26 cellular contexts compared by ENCODE assay signal in the genomic region with DNA sequence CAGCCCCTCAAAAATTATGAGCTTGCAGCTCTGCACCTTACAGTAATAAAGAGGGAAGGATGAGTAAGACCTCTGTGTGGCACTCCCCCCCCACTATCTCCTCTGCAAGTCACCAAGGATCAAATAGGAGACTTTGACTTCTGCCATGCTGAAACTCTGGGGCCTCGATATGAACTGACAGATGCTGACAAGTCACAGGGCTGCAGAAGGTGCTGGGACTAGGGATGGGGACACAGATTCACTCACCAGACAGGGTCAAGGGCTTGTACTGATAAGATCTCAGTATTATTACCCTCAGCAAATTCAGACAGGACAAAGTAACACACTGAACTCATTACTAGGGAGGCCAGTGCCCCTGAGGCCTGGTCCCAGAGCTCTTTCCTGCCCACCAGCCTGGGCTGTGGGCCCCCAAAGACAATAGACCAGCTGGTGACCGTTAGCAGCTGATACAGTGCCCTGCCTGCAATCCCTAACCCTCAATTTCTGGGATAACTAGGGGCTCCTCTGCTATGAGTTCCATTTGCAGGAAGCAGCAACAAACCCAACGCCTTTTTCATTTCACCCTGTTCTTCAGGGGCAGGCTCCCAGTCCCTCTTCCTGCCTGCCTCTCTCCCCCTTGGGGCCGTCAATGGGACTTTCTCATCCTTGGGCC. TPM values are rescaled to one million over a fixed set of nuclear protein-coding genes. Genes with fewer than 3 reads are reported as not detected.
DNase-seq lines count a peak whose midpoint lies in the region; ATAC-seq and TF ChIP-seq lines count a peak whose summit lies in the region.
"Had no signal": no experiment of that assay in that cellular context is flagged by ENCODE, and none has a peak within 500 bp of the region (broad histone marks: within the 10 kb centered on the region; RNA-seq: fewer than 3 reads in every experiment).

No MANE protein-coding gene starts in this region.

- DNase-seq in BE2C (peak; percentile 68), DND-41 (peak; percentile 16), RWPE2 (ENCODE audit: low spot score) (peak; percentile 12), endothelial cell (ENCODE audit: low spot score) (no peak), NCI-H1105 (lab: John Stamatoyannopoulos, UW) (no peak), T-helper 9 cell (no peak), prostate gland (ENCODE audit: low spot score) (no peak), DMS114 treated with DMSO at 0.1 percent for 48 hours (lab: John Stamatoyannopoulos, UW; ENCODE audit: unreplicated experiment) (no peak)
- DNase-seq: activated B cell treated with CpG ODN at 0.5 μM for 24 hours; activated CD8-positive, alpha-beta memory T cell treated with anti-CD3 and anti-CD28 coated beads, Interleukin-2, amount 10 ng/mL, durations not matched to agents 7 days and 5 days; amygdala; central memory CD4-positive, alpha-beta T cell; gastrocnemius medialis; naive B cell; NCI-H2171 treated with DMSO at 0.1 percent for 48 hours; NCI-H526; stimulated activated CD4-positive, alpha-beta T cell treated with anti-CD3 and anti-CD28 coated beads, Interleukin-15, amount 100 ng/mL, for 24 hours; T-helper 17 cell had no signal

- peaks cover 2% of the 10 kb centered on the region for H3K27me3 Mint-ChIP-seq in endothelial cell (ENCODE audit: unreplicated experiment)
- H3K27me3 Mint-ChIP-seq: activated CD8-positive, alpha-beta memory T cell treated with anti-CD3 and anti-CD28 coated beads, Interleukin-2, amount 10 ng/mL, durations not matched to agents 7 days and 5 days had no signal

- TF ChIP-seq CTCF in BE2C (IDR thresholded peaks at IDR 0.05; ENCODE audit: low read depth, low read length) (no peak), DND-41 (IDR thresholded peaks at IDR 0.05; ENCODE audit: borderline replicate concordance, extremely low read depth, low read length, poor library complexity, severe bottlenecking) (no peak), RWPE2 (IDR thresholded peaks at IDR 0.05; ENCODE audit: poor library complexity, severe bottlenecking) (no peak), endothelial cell (IDR thresholded peaks at IDR 0.05; ENCODE audit: unreplicated experiment) (peak; percentile 22), prostate gland (IDR thresholded peaks at IDR 0.05) (no peak)

- H3K9me3 Mint-ChIP-seq in endothelial cell (ENCODE audit: unreplicated experiment), result no peaks in the 10 kb centered on the region
- H3K9me3 Mint-ChIP-seq: activated B cell treated with CpG ODN at 0.5 μM for 24 hours; activated T-helper 2 cell treated with anti-CD3 and anti-CD28 coated beads, Interferon-gamma antibody, Interleukin-2, Interleukin-4, amounts not matched to agents 10 μg/mL and 5 μg/mL and 100 μg/mL, durations not matched to agents 14 hours and 24 hours and 36 hours; naive B cell had no signal

- peaks cover 16% of the 10 kb centered on the region for H3K4me1 Mint-ChIP-seq in endothelial cell (ENCODE audit: unreplicated experiment)
- H3K4me1 Mint-ChIP-seq: naive B cell had no signal

- intact Hi-C loops in prostate gland (cut with DNase I), result loop anchor here (5.0 kb wide), 1 partner anchor 67 kb away; no protein-coding TSS in a partner anchor

- H3K36me3 ChIP-seq in BE2C (no peaks in the 10 kb centered on the region), DND-41 (ENCODE audit: insufficient read depth, low read length) (no peaks in the 10 kb centered on the region), RWPE2 (ENCODE audit: low read depth) (no peaks in the 10 kb centered on the region), prostate gland (no peaks in the 10 kb centered on the region)
- H3K36me3 ChIP-seq: esophagus muscularis mucosa, gastrocnemius medialis, ovary had no signal

- H2AFZ ChIP-seq in DND-41 (ENCODE audit: low read depth, low read length), result no peak overlapping the region

- no peak for ATAC-seq in DND-41 (ENCODE audit: insufficient read depth, low read depth)
- ATAC-seq in RWPE2 (ENCODE audit: low read depth), result no peak
- ATAC-seq: activated CD8-positive, alpha-beta memory T cell treated with anti-CD3 and anti-CD28 coated beads, Interleukin-2, amount 10 ng/mL, durations not matched to agents 7 days and 5 days; gastrocnemius medialis; right cardiac atrium; T-helper 17 cell had no signal

- WGBS in prostate gland, result 74% methylated on average over 4 of the region's 4 CpGs

- H3K79me2 ChIP-seq in DND-41 (ENCODE audit: insufficient read depth, low read length), result no peaks in the 10 kb centered on the region; the same call in 1 of the 2 replicates

- no peak overlapping the region for H3K4me3 Mint-ChIP-seq in endothelial cell (ENCODE audit: unreplicated experiment)
- H3K4me3 Mint-ChIP-seq: activated B cell treated with CpG ODN at 0.5 μM for 24 hours; activated CD8-positive, alpha-beta memory T cell treated with anti-CD3 and anti-CD28 coated beads, Interleukin-2, amount 10 ng/mL, durations not matched to agents 7 days and 5 days; naive B cell; T-helper 17 cell had no signal

- no peaks in the 10 kb centered on the region for H3K27me3 ChIP-seq in BE2C
- H3K27me3 ChIP-seq in DND-41 (ENCODE audit: insufficient read depth, low read length, poor library complexity), result no peaks in the 10 kb centered on the region
- no peaks in the 10 kb centered on the region for H3K27me3 ChIP-seq in RWPE2 (ENCODE audit: insufficient read depth, poor library complexity, severe bottlenecking)
- no peaks in the 10 kb centered on the region for H3K27me3 ChIP-seq in prostate gland (replicated peaks; ENCODE audit: insufficient read depth)
- H3K27me3 ChIP-seq: ovary had no signal

- H3K27ac ChIP-seq in DND-41 (ENCODE audit: low read length), result peak overlapping the region; percentile 88
- H3K27ac ChIP-seq in RWPE2 (ENCODE audit: poor library complexity, severe bottlenecking), result no peak overlapping the region
- no peak overlapping the region for H3K27ac ChIP-seq in prostate gland
- H3K27ac ChIP-seq: esophagus muscularis mucosa, gastrocnemius medialis, HL-60, ovary had no signal

- peaks cover 29% of the 10 kb centered on the region for H3K4me1 ChIP-seq in BE2C
- H3K4me1 ChIP-seq in DND-41 (ENCODE audit: insufficient read depth, low read length), result peaks cover 54% of the 10 kb centered on the region
- peaks cover 9% of the 10 kb centered on the region for H3K4me1 ChIP-seq in RWPE2 (ENCODE audit: insufficient read depth, poor library complexity, severe bottlenecking)
- no peaks in the 10 kb centered on the region for H3K4me1 ChIP-seq in prostate gland (replicated peaks)
- H3K4me1 ChIP-seq: gastrocnemius medialis had no signal

- TF ChIP-seq POLR2A in prostate gland (IDR thresholded peaks at IDR 0.05), result no peak

- H3K36me3 Mint-ChIP-seq in endothelial cell (ENCODE audit: low read depth, unreplicated experiment), result no peaks in the 10 kb centered on the region
- H3K36me3 Mint-ChIP-seq: activated CD8-positive, alpha-beta memory T cell treated with anti-CD3 and anti-CD28 coated beads, Interleukin-2, amount 10 ng/mL, durations not matched to agents 7 days and 5 days had no signal

- H3K9me3 ChIP-seq in BE2C (no peaks in the 10 kb centered on the region), DND-41 (ENCODE audit: insufficient read depth, low read length, severe bottlenecking) (no peaks in the 10 kb centered on the region), RWPE2 (ENCODE audit: severe bottlenecking) (no peaks in the 10 kb centered on the region), prostate gland (no peaks in the 10 kb centered on the region)
- H3K9me3 ChIP-seq: Caco-2, esophagus muscularis mucosa, gastrocnemius medialis, ovary had no signal

- no peak overlapping the region for H3K9ac ChIP-seq in DND-41 (ENCODE audit: low read depth, low read length)

- H3K4me2 ChIP-seq in DND-41 (ENCODE audit: insufficient read depth, low read length), result peak overlapping the region; percentile 66; the same call in 1 of the 2 replicates

- H3K27ac Mint-ChIP-seq in endothelial cell (ENCODE audit: unreplicated experiment), result no peak overlapping the region
- H3K27ac Mint-ChIP-seq: activated B cell treated with CpG ODN at 0.5 μM for 24 hours; activated CD8-positive, alpha-beta memory T cell treated with anti-CD3 and anti-CD28 coated beads, Interleukin-2, amount 10 ng/mL, durations not matched to agents 7 days and 5 days; T-helper 17 cell had no signal

- H3K4me3 ChIP-seq in BE2C (ENCODE audit: low read depth, low read length) (no peak overlapping the region), DND-41 (ENCODE audit: low read depth in 1 of 2, low read length in 2 of 2) (no peak overlapping the region), RWPE2 (ENCODE audit: severe bottlenecking) (no peak overlapping the region), prostate gland (no peak overlapping the region)
- H3K4me3 ChIP-seq: esophagus muscularis mucosa, gastrocnemius medialis, ovary had no signal

- no peaks in the 10 kb centered on the region for H4K20me1 ChIP-seq in DND-41 (ENCODE audit: insufficient read depth, low read length)

RNA-seq across cellular contexts. Expression of a gene that starts 20.1 kb away (rescaled TPM):
- not detected for polyA plus RNA-seq in BE2C (2012; ENCODE audit: insufficient read depth, insufficient read length, low read depth)
- 1.8 TPM for total RNA-seq in endothelial cell (ENCODE audit: unreplicated experiment)
- 10 to 100 TPM in 1 of 2 donors, 1 to 10 TPM in 1; 1.2 to 14.7 TPM for total RNA-seq in prostate gland
- total RNA-seq: esophagus muscularis mucosa, gastrocnemius medialis, kidney epithelial cell, M059J had no signal

RNA-seq across cellular contexts. Expression of a gene that starts 32.6 kb away (rescaled TPM):
- 242 TPM for polyA plus RNA-seq in BE2C (2012; ENCODE audit: insufficient read depth, insufficient read length, low read depth)
- total RNA-seq in endothelial cell (ENCODE audit: unreplicated experiment) (18.1 TPM), prostate gland (100 to 1,000 TPM in 1 of 2 donors, 10 to 100 TPM in 1; 29.6 to 366 TPM)
- total RNA-seq: activated B cell treated with CpG ODN at 0.5 μM for 24 hours had no signal

Comparison
In these comparisons a context has a peak if more than half of its experiments do, and no peak if none do; other contexts are left out.
1. DNase-seq: peak in BE2C (single experiment), DND-41 (single experiment) and RWPE2 (single experiment); none in endothelial cell (single experiment), NCI-H1105 (single experiment), T-helper 9 cell (single experiment), prostate gland (single experiment) and DMS114 treated with DMSO at 0.1 percent for 48 hours (single experiment).